ENCODE assay signal across 8 cellular contexts in the genomic region with DNA sequence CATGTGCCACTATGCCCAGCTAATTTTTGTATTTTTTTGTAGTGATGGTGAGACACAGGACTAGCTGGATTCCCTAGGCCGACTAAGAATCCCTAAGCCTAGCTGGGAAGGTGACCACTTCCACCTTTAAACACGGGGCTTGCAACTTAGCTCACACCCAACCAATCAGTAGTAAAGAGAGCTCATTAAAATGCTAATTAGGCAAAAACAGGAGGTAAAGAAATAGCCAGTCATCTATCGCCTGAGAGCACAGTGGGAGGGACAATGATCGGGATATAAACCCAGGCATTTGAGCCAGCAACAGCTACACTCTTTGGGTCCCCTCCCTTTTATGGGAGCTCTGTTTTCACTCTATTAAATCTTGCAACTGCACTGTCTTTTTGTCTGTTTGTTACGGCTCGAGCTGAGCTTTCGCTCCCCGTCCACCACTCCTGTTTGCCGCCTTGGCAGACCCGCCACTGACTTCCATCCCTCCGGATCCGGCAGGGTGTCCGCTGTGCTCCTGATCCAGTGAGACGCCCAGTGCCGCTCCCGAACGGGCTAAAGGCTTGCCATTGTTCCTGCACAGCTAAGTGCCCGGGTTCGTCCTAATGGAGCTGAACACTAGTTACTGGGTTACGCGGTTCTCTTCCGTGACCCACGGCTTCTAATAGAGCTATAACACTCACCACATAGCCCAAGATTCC.
DNase-seq lines count a peak whose midpoint lies in the region; ATAC-seq, FAIRE-seq and TF ChIP-seq lines count a peak whose summit lies in the region.
"Not testable (repeated sequence)": the region's sequence is repeated elsewhere in the genome, so short reads cannot be mapped to it uniquely, and the experiment has no call there.

No MANE protein-coding gene starts in this region.

- not testable (repeated sequence) for H3K9me3 ChIP-seq in A549; H9 (ENCODE audit: control insufficient read depth, low read depth, low read length); K562 (replicated peaks; ENCODE audit: control insufficient read depth, insufficient read depth, low read depth, low read length); endodermal cell (ENCODE audit: control insufficient read depth, low read length); iPS-20b (ENCODE audit: insufficient read depth, low read depth, low read length); tibial nerve

- H2BK15ac ChIP-seq in H9 (ENCODE audit: low read depth, low read length) = not testable (repeated sequence)

- TF ChIP-seq EP300 in A549 (IDR thresholded peaks at IDR 0.05); K562 (IDR thresholded peaks at IDR 0.05; ENCODE audit: low read length); tibial nerve (IDR thresholded peaks at IDR 0.05): not testable (repeated sequence)

- not testable (repeated sequence) for H3K27ac ChIP-seq in A549; H9 (ENCODE audit: insufficient read length, low read depth, low read length); K562 (ENCODE audit: extremely low read depth, low read depth, low read length); endodermal cell (ENCODE audit: low read depth, low read length); iPS-20b (ENCODE audit: low read length)
- peak overlapping the region; percentile 36 to 71 (median 62) for H3K27ac ChIP-seq in tibial nerve

- not testable (repeated sequence) for H3K79me1 ChIP-seq in H9 (ENCODE audit: insufficient read depth, low read depth, low read length, poor library complexity, severe bottlenecking)

- not testable (repeated sequence) for TF ChIP-seq RAD21 in A549 (conservative IDR thresholded peaks at IDR 0.05 in 1 of 2, IDR thresholded peaks at IDR 0.05 in 1 of 2); K562 (CRISPR knock-in tag; conservative IDR thresholded peaks at IDR 0.05 in 1 of 2, IDR thresholded peaks at IDR 0.05 in 1 of 2)

- H3K4me3 ChIP-seq in A549; endodermal cell (ENCODE audit: low read length); iPS-20b (ENCODE audit: low read length); tibial nerve: not testable (repeated sequence)
- H3K4me3 ChIP-seq in K562 = peak overlapping the region; percentile 13

- not testable (repeated sequence) for H2BK5ac ChIP-seq in H9 (ENCODE audit: insufficient read length, low read length)

- not testable (repeated sequence) for H3K36me3 Mint-ChIP-seq in H9 (ENCODE audit: insufficient read depth in 1 of 3, low read depth in 3 of 3); WTC11; endodermal cell (ENCODE audit: low read depth); neural crest cell (ENCODE audit: low read depth)

- not testable (repeated sequence) for TF ChIP-seq POLR2A in A549 (IDR thresholded peaks at IDR 0.05; ENCODE audit: low read length); tibial nerve (IDR thresholded peaks at IDR 0.05)
- 0 out of 2 replicates have a peak, but pooled peaks have one; percentile 29 for TF ChIP-seq POLR2A in K562 (conservative IDR thresholded peaks at IDR 0.05)

- not testable (repeated sequence) for H3K23ac ChIP-seq in H9 (ENCODE audit: insufficient read length, low read depth, low read length)

- H3K9me1 ChIP-seq in K562 (ENCODE audit: control insufficient read depth, insufficient read depth, low read length) = not testable (repeated sequence)

- not testable (repeated sequence) for H3K4ac ChIP-seq in H9 (ENCODE audit: low read depth, low read length)

- ATAC-seq in A549, WTC11: not testable (repeated sequence)
- peak; percentile 60 for ATAC-seq in K562

- not testable (repeated sequence) for H3K9ac ChIP-seq in H9 (ENCODE audit: extremely low read depth, insufficient read length, low read length); endodermal cell (ENCODE audit: extremely low read depth, low read length, poor library complexity, severe bottlenecking)
- H3K9ac ChIP-seq in K562 (ENCODE audit: insufficient read depth in 1 of 2, low read depth in 2 of 2, low read length in 2 of 2) (peak overlapping the region in 1 of 2 experiments; percentile 50; a peak in 1 of 4 replicates), iPS-20b (ENCODE audit: low read depth, low read length) (peak overlapping the region; percentile 5; the same call in 1 of the 2 replicates)

- not testable (repeated sequence) for H4K5ac ChIP-seq in H9 (ENCODE audit: insufficient read length, low read depth, low read length)

- not testable (repeated sequence) for H2BK12ac ChIP-seq in H9 (ENCODE audit: insufficient read length, low read depth, low read length)

- DNase-seq in A549 (ENCODE audit: low read depth in 1 of 2, low spot score in 1 of 2); neural crest cell (ENCODE audit: low read depth, low spot score); tibial nerve (ENCODE audit: low spot score in 2 of 2): not testable (repeated sequence)
- DNase-seq in H9 = peak; percentile 31
- DNase-seq in WTC11 (ENCODE audit: low spot score) = peak; percentile 12
- peak in 1 of 4 experiments; percentile 11 for DNase-seq in K562 (ENCODE audit: extremely low read depth in 1 of 4, low spot score in 3 of 4)
- peak; percentile 53 for DNase-seq in endodermal cell

- H3K56ac ChIP-seq in H9 (ENCODE audit: insufficient read length, low read depth, low read length) = not testable (repeated sequence)

- CTCF ChIA-PET in A549 (lab: Yijun Ruan, JAX) = interaction anchor here (0.7 to 1.2 kb wide), 2 partner anchors 52 to 476 kb away, joined by 3 read pairs; no protein-coding TSS in a partner anchor
- CTCF ChIA-PET in WTC11 (lab: Charles Lee) = interaction anchor here (1.5 kb wide), 1 partner anchor 12 kb away, joined by 3 read pairs; no protein-coding TSS in a partner anchor
- CTCF ChIA-PET in K562 (lab: Yijun Ruan, JAX; ENCODE audit: low intra/inter-chr PET ratio) = not testable (repeated sequence)

- not testable (repeated sequence) for H4K8ac ChIP-seq in H9 (replicated peaks; ENCODE audit: insufficient read length, low read depth, low read length)

- not testable (repeated sequence) for H3K27me3 ChIP-seq in H9 (ENCODE audit: insufficient read depth, low read length); endodermal cell (ENCODE audit: control insufficient read depth, insufficient read depth, low read length, poor library complexity, severe bottlenecking); iPS-20b (ENCODE audit: insufficient read depth, low read length); tibial nerve
- H3K27me3 ChIP-seq in K562 (ENCODE audit: control insufficient read depth in 2 of 2, insufficient read depth in 2 of 2, low read length in 2 of 2) = peaks cover 0 to 12% of the 10 kb centered on the region in 2 experiments; a peak in 3 of 5 replicates

- in situ Hi-C loops in K562 (cut with MboI) = loop anchor here (5.0 kb wide), 1 partner anchor 52 kb away; no protein-coding TSS in a partner anchor

- not testable (repeated sequence) for H4K91ac ChIP-seq in H9 (ENCODE audit: insufficient read length, low read depth, low read length)

- H3K4me1 ChIP-seq in A549; H9 (ENCODE audit: insufficient read depth, low read length); K562 (replicated peaks in 1 of 2; ENCODE audit: control insufficient read depth in 2 of 2, insufficient read depth in 2 of 2, low read length in 2 of 2); endodermal cell (ENCODE audit: control insufficient read depth, insufficient read depth, low read length): not testable (repeated sequence)
- H3K4me1 ChIP-seq in iPS-20b (ENCODE audit: insufficient read depth, low read length) (peaks cover 29% of the 10 kb centered on the region), tibial nerve (peaks cover 0 to 19% (median 0%) of the 10 kb centered on the region in 4 donors)

- not testable (repeated sequence) for H4K20me1 ChIP-seq in H9 (ENCODE audit: control insufficient read depth, insufficient read depth, insufficient read length); K562 (replicated peaks; ENCODE audit: control insufficient read depth, insufficient read depth, low read length)

- H3K4me1 Mint-ChIP-seq in H9 (peaks cover 29% of the 10 kb centered on the region in 2 experiments), WTC11 (peaks cover 37% of the 10 kb centered on the region), neural crest cell (peaks cover 22% of the 10 kb centered on the region)
- not testable (repeated sequence) for H3K4me1 Mint-ChIP-seq in endodermal cell

- 77% methylated on average over 23 of the region's 23 CpGs for WGBS in A549 (ENCODE audit: missing lambda C conversion rate)
- no CpG with 5 or more reads among the region's 23 CpGs for WGBS in H9 (ENCODE audit: extremely low coverage, insufficient read length, low lambda C conversion rate)
- 9% methylated on average over 22 of the region's 23 CpGs for WGBS in K562 (ENCODE audit: insufficient coverage, low coverage, missing lambda C conversion rate)
- 89 to 90% methylated on average over 15 to 23 of the region's 23 CpGs for WGBS in endodermal cell (ENCODE audit: insufficient coverage in 1 of 2, insufficient read length in 1 of 2), 2 experiments
- WGBS in tibial nerve, 2 donors = 51 to 71% methylated on average over 23 of the region's 23 CpGs

- FAIRE-seq in A549 (lab: Jason Lieb, UNC); K562 (lab: Jason Lieb, UNC): not testable (repeated sequence)

- intact Hi-C loops in K562 (cut with micrococcal nuclease) = loop anchor here (5.0 kb wide), 1 partner anchor 47 kb away; no protein-coding TSS in a partner anchor

- H3K23me2 ChIP-seq in H9 (ENCODE audit: insufficient read length, low read depth, low read length, poor library complexity, severe bottlenecking) = not testable (repeated sequence)

- not testable (repeated sequence) for H3K14ac ChIP-seq in H9 (ENCODE audit: insufficient read depth, low read length)

- not testable (repeated sequence) for H3K27me3 Mint-ChIP-seq in H9 (ENCODE audit: low read depth); WTC11 (ENCODE audit: low read depth); endodermal cell (ENCODE audit: insufficient read depth); neural crest cell (ENCODE audit: low read depth)

- H3K9me3 Mint-ChIP-seq in H9, endodermal cell, neural crest cell: not testable (repeated sequence)
- H3K9me3 Mint-ChIP-seq in WTC11 = peaks cover 12% of the 10 kb centered on the region

- H2AFZ ChIP-seq in H9 (ENCODE audit: low read length) = not testable (repeated sequence)
- peak overlapping the region; percentile 86 for H2AFZ ChIP-seq in K562 (ENCODE audit: low read depth, low read length)

- H3T11ph ChIP-seq in H9 (ENCODE audit: low read length) = not testable (repeated sequence)

- H3K27ac Mint-ChIP-seq in H9 (peak overlapping the region; percentile 26 to 82 (median 57); a peak in 6 of 7 replicates), WTC11 (peak overlapping the region; percentile 85), neural crest cell (ENCODE audit: unreplicated experiment) (peak overlapping the region; percentile 83)
- H3K27ac Mint-ChIP-seq in endodermal cell = not testable (repeated sequence)

- not testable (repeated sequence) for H3K36me3 ChIP-seq in K562 (ENCODE audit: control insufficient read depth, insufficient read depth, low read length); endodermal cell (ENCODE audit: control insufficient read depth, insufficient read depth, low read length); iPS-20b (ENCODE audit: insufficient read depth, low read depth, low read length); tibial nerve

- H3K79me2 ChIP-seq in H9 (ENCODE audit: insufficient read depth, low read length); K562 (ENCODE audit: control insufficient read depth, insufficient read depth, low read length): not testable (repeated sequence)

- not testable (repeated sequence) for H3K4me2 ChIP-seq in A549; H9 (ENCODE audit: insufficient read depth, insufficient read length, low read length)
- peak overlapping the region; percentile 57 for H3K4me2 ChIP-seq in K562 (ENCODE audit: insufficient read depth, low read length)

- not testable (repeated sequence) for H2BK120ac ChIP-seq in H9 (ENCODE audit: low read depth, low read length, poor library complexity, severe bottlenecking)

- not testable (repeated sequence) for H3K18ac ChIP-seq in H9 (ENCODE audit: insufficient read length, low read depth, low read length)

- POLR2A ChIA-PET in A549 (lab: Yijun Ruan, JAX); WTC11 (lab: Charles Lee): not testable (repeated sequence)
- POLR2A ChIA-PET in K562 (lab: Yijun Ruan, JAX) = interaction anchor here (0.6 to 1.1 kb wide), 3 partner anchors 18 to 298 kb away, joined by 3 read pairs; partner anchors contain the start of gene XPOT

- H2AK5ac ChIP-seq in H9 (ENCODE audit: insufficient read length, low read length) = not testable (repeated sequence)

- H2BK20ac ChIP-seq in H9 (ENCODE audit: low read depth, low read length, poor library complexity, severe bottlenecking) = not testable (repeated sequence)

- not testable (repeated sequence) for TF ChIP-seq CTCF in A549 (IDR thresholded peaks at IDR 0.05); H9 (conservative IDR thresholded peaks at IDR 0.05); WTC11 (IDR thresholded peaks at IDR 0.05); K562 (IDR thresholded peaks at IDR 0.05 in 2 of 3, conservative IDR thresholded peaks at IDR 0.05 in 1 of 3; ENCODE audit: insufficient read depth in 2 of 3, low read depth in 1 of 3, low read length in 3 of 3); endodermal cell (conservative IDR thresholded peaks at IDR 0.05); neural crest cell (conservative IDR thresholded peaks at IDR 0.05); tibial nerve (IDR thresholded peaks at IDR 0.05)

- TSS peak; percentile 70 for BruUV-seq in K562 (replicated peaks; lab: Mats Ljungman, UMichigan)

- H3K4me3 Mint-ChIP-seq in H9, WTC11, endodermal cell, neural crest cell: not testable (repeated sequence)
